Comparison of ENCODE assay signal across 10 cellular contexts in the genomic region with DNA sequence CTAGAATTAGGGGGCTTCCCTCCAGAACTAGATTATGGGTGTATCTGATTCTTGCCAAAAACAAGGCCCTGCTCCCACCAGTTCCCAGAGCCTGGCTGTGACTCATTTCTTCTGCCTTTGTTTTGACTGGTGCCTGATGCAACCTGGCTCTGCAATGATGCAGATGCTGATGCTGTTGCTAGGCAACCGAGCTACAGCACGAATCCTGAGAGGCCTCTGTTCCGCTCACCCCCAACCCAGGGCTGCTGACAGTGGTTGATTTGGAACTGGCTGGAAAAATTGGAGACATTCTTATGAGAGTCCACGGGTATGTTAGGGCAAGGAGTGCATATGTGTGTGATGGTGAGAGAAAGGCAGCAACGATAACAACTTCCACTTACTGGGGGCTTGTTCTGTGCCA.
DNase-seq lines count a peak whose midpoint lies in the region; ATAC-seq lines count a peak whose summit lies in the region.
"Had no signal": no experiment of that assay in that cellular context is flagged by ENCODE, and none has a peak within 500 bp of the region (broad histone marks: within the 10 kb centered on the region; RNA-seq: fewer than 3 reads in every experiment).

No MANE protein-coding gene starts in this region.

- H3F3A ChIP-seq in GM23248 (ENCODE audit: insufficient read depth), result no peaks in the 10 kb centered on the region

- DNase-seq in C1 segment of cervical spinal cord (lab: John Stamatoyannopoulos, UW), result peak in 11 of 14 donors; percentile 2 to 83 (median 37)
- peak; percentile 7 for DNase-seq in GM23248
- DNase-seq in left kidney (ENCODE audit: low read depth, low spot score), result peak; percentile 52
- no peak for DNase-seq in T-helper 17 cell
- DNase-seq in GM19240 (ENCODE audit: insufficient read length, low spot score), result no peak
- DNase-seq in HUDEP-2 (lab: John Stamatoyannopoulos, UW; ENCODE audit: unreplicated experiment in 76 of 76), result no peak
- no peak for DNase-seq in Right ventricle myocardium inferior (ENCODE audit: missing footprints)
- DNase-seq: lower lobe of right lung; stimulated activated naive CD4-positive, alpha-beta T cell treated with Interleukin-2 at 50 U/mL for 16 hours had no signal

- H3K9me2 ChIP-seq in GM23248 (ENCODE audit: insufficient read depth), result no peaks in the 10 kb centered on the region

- no peaks in the 10 kb centered on the region for H3K36me3 ChIP-seq in GM23248 (ENCODE audit: low read depth)
- H3K36me3 ChIP-seq: lower lobe of right lung had no signal

- no peaks in the 10 kb centered on the region for H3K9me3 ChIP-seq in GM23248 (ENCODE audit: low read depth)
- no peaks in the 10 kb centered on the region for H3K9me3 ChIP-seq in T-helper 17 cell (ENCODE audit: control insufficient read depth, low read length, poor library complexity, severe bottlenecking)
- H3K9me3 ChIP-seq: lower lobe of right lung had no signal

- no peaks in the 10 kb centered on the region for H3K79me2 ChIP-seq in GM23248 (ENCODE audit: insufficient read depth)

- intact Hi-C loops in Right ventricle myocardium inferior (cut with DNase I), result no loop called here

- no peaks in the 10 kb centered on the region for H3K4me1 Mint-ChIP-seq in activated T-helper 17 cell treated with anti-CD3 and anti-CD28 coated beads, Interleukin-2, amount 50 U/mL, for 72 hours
- H3K4me1 Mint-ChIP-seq in T-helper 17 cell, result no peaks in the 10 kb centered on the region

- H3K4me2 ChIP-seq in GM23248 (ENCODE audit: unreplicated experiment), result no peak overlapping the region

- H2AFZ ChIP-seq in GM23248, result no peak overlapping the region

- no peaks in the 10 kb centered on the region for H3K4me1 ChIP-seq in GM23248 (ENCODE audit: insufficient read depth)
- H3K4me1 ChIP-seq: lower lobe of right lung had no signal

- peaks cover 19% of the 10 kb centered on the region for H3K27me3 Mint-ChIP-seq in activated T-helper 17 cell treated with anti-CD3 and anti-CD28 coated beads, Interleukin-2, amount 50 U/mL, for 72 hours
- peaks cover 28% of the 10 kb centered on the region for H3K27me3 Mint-ChIP-seq in T-helper 17 cell

- in situ Hi-C loops in GM23248 (cut with MboI), result no loop called here

- no peaks in the 10 kb centered on the region for H4K20me1 ChIP-seq in GM23248 (ENCODE audit: insufficient read depth)

- H3K4me3 ChIP-seq in GM23248, result no peak overlapping the region
- H3K4me3 ChIP-seq: lower lobe of right lung had no signal

- H3K27me3 ChIP-seq in GM23248 (replicated peaks; ENCODE audit: insufficient read depth), result no peaks in the 10 kb centered on the region

- no peak overlapping the region for H3K4me3 Mint-ChIP-seq in activated T-helper 17 cell treated with anti-CD3 and anti-CD28 coated beads, Interleukin-2, amount 50 U/mL, for 72 hours
- no peak overlapping the region for H3K4me3 Mint-ChIP-seq in T-helper 17 cell

- no peak overlapping the region for H3K9ac ChIP-seq in GM23248

- no peak overlapping the region for H3K27ac Mint-ChIP-seq in activated T-helper 17 cell treated with anti-CD3 and anti-CD28 coated beads, Interleukin-2, amount 50 U/mL, for 72 hours
- no peak overlapping the region for H3K27ac Mint-ChIP-seq in T-helper 17 cell

- WGBS in GM23248 (ENCODE audit: low coverage in 1 of 2, low lambda C conversion rate in 2 of 2, missing lambda C conversion rate in 2 of 2), 2 experiments, result 5 to 7% methylated on average over 5 of the region's 5 CpGs

- H3K9me3 Mint-ChIP-seq in activated T-helper 17 cell treated with anti-CD3 and anti-CD28 coated beads, Interleukin-2, amount 50 U/mL, for 72 hours, result no peaks in the 10 kb centered on the region

- no peak overlapping the region for H3K27ac ChIP-seq in GM23248
- H3K27ac ChIP-seq: lower lobe of right lung had no signal

- no peaks in the 10 kb centered on the region for H3K36me3 Mint-ChIP-seq in activated T-helper 17 cell treated with anti-CD3 and anti-CD28 coated beads, Interleukin-2, amount 50 U/mL, for 72 hours (ENCODE audit: low read depth)
- peaks cover 2% of the 10 kb centered on the region for H3K36me3 Mint-ChIP-seq in T-helper 17 cell (ENCODE audit: low read depth)

- ATAC-seq in activated T-helper 17 cell treated with anti-CD3 and anti-CD28 coated beads, Interleukin-2, amount 50 U/mL, for 72 hours (replicated peaks), result peak; percentile 42
- ATAC-seq in T-helper 17 cell (no peak), Right ventricle myocardium inferior (no peak)
- ATAC-seq: lower lobe of right lung had no signal

Comparison
In these comparisons a context has a peak if more than half of its experiments do, and no peak if none do; other contexts are left out.
1. DNase-seq: peak in C1 segment of cervical spinal cord (11 of 14), GM23248 (single experiment) and left kidney (single experiment); none in T-helper 17 cell (0 of 3), GM19240 (single experiment), HUDEP-2 (0 of 76) and Right ventricle myocardium inferior (single experiment).